19 cellular contexts compared by ENCODE assay signal in the genomic region with DNA sequence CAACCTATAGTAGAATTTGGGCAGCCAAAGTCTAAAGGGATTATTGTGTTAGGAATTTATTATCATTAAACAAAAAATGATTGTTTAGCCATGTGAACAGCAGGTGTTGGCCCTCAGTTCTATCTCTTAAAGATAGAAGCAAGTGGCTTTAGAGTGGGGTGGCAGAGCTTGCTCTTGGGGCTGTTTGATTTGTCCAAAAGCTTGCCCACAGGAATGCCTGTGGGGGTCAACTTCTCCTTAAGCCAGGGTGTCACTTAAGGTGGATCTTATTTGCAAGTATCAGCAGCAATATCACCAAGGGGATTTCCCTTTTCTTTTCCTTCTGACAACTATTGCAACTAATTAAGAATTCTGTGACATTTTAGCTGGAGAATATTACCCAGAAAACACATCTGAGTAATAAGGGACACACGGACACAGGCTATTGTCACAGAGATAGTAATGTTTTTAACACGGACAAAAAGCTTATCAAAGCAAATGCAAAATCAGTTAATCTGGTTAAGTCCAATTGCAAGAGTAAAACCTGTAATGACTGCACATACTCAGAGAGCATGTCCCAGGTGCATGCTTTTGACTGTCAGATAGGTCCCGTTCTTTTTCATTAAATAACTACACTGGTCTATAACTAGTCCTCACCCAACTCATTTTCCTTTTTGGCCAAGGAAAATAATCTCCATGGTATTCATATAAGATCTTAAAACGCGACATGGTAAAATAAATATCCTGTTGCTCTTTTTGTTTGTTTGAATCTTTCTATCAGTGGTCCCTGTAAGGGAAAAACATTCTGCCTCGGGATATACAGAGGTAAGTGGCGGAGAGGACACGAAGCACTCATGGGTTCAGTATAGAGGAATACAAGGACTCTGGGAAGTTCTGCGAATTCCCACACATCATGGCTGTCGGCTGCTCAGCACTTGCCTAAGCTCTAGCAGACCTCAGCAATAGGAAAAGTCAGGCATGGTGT.
A peak's percentile ranks its signal among the peaks of the same experiment; 100 is the strongest.
DNase-seq lines count a peak whose midpoint lies in the region; ATAC-seq and TF ChIP-seq lines count a peak whose summit lies in the region.
"Had no signal": no experiment of that assay in that cellular context is flagged by ENCODE, and none has a peak within 500 bp of the region (broad histone marks: within the 10 kb centered on the region; RNA-seq: fewer than 3 reads in every experiment).

No MANE protein-coding gene starts in this region.

- intact Hi-C loops in activated CD4-positive, alpha-beta memory T cell treated with anti-CD3 and anti-CD28 coated beads for 36 hours (cut with micrococcal nuclease), result loop anchor here (1.0 kb wide), 1 partner anchor 33 kb away; no protein-coding TSS in a partner anchor
- intact Hi-C loops in ascending aorta (cut with DNase I), result no loop called here

- no peak for TF ChIP-seq POLR2A in erythroblast (IDR thresholded peaks at IDR 0.05; ENCODE audit: low read length)

- TF ChIP-seq CTCF in ascending aorta (IDR thresholded peaks at IDR 0.05), result no peak

- H3K9me3 ChIP-seq in ascending aorta, result no peaks in the 10 kb centered on the region
- H3K9me3 ChIP-seq: thyroid gland had no signal

- POLR2A ChIA-PET in activated CD4-positive, alpha-beta memory T cell treated with anti-CD3 and anti-CD28 coated beads for 36 hours (lab: Charles Lee), result interaction anchor here (0.7 to 1.2 kb wide), 2 partner anchors 33 to 35 kb away, joined by 3 to 4 read pairs; no protein-coding TSS in a partner anchor
- POLR2A ChIA-PET in activated CD4-positive, alpha-beta memory T cell treated with anti-CD3 and anti-CD28 coated beads, Interleukin-2, amount 10 ng/mL, durations not matched to agents 7 days and 5 days (lab: Charles Lee), result no interaction called here

- no peaks in the 10 kb centered on the region for H3K27me3 ChIP-seq in ascending aorta
- H3K27me3 ChIP-seq: thyroid gland had no signal

- DNase-seq in activated CD4-positive, alpha-beta memory T cell treated with anti-CD3 and anti-CD28 coated beads for 36 hours, result no peak
- DNase-seq in activated CD4-positive, alpha-beta memory T cell treated with anti-CD3 and anti-CD28 coated beads, Interleukin-2, amount 10 ng/mL, durations not matched to agents 7 days and 5 days, result no peak
- DNase-seq in ascending aorta (ENCODE audit: low spot score in 2 of 2) (no peak), UCSD-AML1 (lab: John Stamatoyannopoulos, UW; ENCODE audit: unreplicated experiment) (no peak), iPS-NIHi7 (ENCODE audit: extremely low spot score) (no peak), erythroblast (lab: John Stamatoyannopoulos, UW) (no peak)
- DNase-seq: CD8-positive, alpha-beta memory T cell; H9; kidney glomerular epithelial cell; natural killer cell; NCI-H1694; NCI-H526 treated with DMSO at 0.1 percent for 48 hours; thyroid gland; WERI-Rb-1 had no signal

- peaks cover 36% of the 10 kb centered on the region for H3K4me1 Mint-ChIP-seq in activated CD4-positive, alpha-beta memory T cell treated with anti-CD3 and anti-CD28 coated beads for 36 hours (ENCODE audit: low read depth)
- H3K4me1 Mint-ChIP-seq in activated CD4-positive, alpha-beta memory T cell treated with anti-CD3 and anti-CD28 coated beads, Interleukin-2, amount 10 ng/mL, durations not matched to agents 7 days and 5 days, result no peaks in the 10 kb centered on the region
- peaks cover 21% of the 10 kb centered on the region for H3K4me1 Mint-ChIP-seq in stimulated activated memory B cell treated with anti-CD40 and anti-IgM and Interleukin-4, amounts not matched to agents 10 μg/mL and 1 μg/mL and 100 μg/mL, for 72 hours
- H3K4me1 Mint-ChIP-seq: CD8-positive, alpha-beta memory T cell; natural killer cell had no signal

- no peaks in the 10 kb centered on the region for H3K36me3 Mint-ChIP-seq in activated CD4-positive, alpha-beta memory T cell treated with anti-CD3 and anti-CD28 coated beads for 36 hours
- no peaks in the 10 kb centered on the region for H3K36me3 Mint-ChIP-seq in activated CD4-positive, alpha-beta memory T cell treated with anti-CD3 and anti-CD28 coated beads, Interleukin-2, amount 10 ng/mL, durations not matched to agents 7 days and 5 days (ENCODE audit: low read depth)
- no peaks in the 10 kb centered on the region for H3K36me3 Mint-ChIP-seq in stimulated activated memory B cell treated with anti-CD40 and anti-IgM and Interleukin-4, amounts not matched to agents 10 μg/mL and 1 μg/mL and 100 μg/mL, for 72 hours
- H3K36me3 Mint-ChIP-seq: activated naive CD8-positive, alpha-beta T cell; natural killer cell had no signal

- ATAC-seq in GM18520 (IDR thresholded peaks at IDR 0.05; ENCODE audit: unreplicated experiment), result peak; percentile 41
- peak; percentile 36 for ATAC-seq in stimulated activated memory B cell treated with anti-CD40 and anti-IgM and Interleukin-4, amounts not matched to agents 10 μg/mL and 1 μg/mL and 100 μg/mL, for 72 hours
- ATAC-seq: K562, natural killer cell, SK-N-SH treated with all-trans-retinoic acid at 6 μM for 48 hours had no signal

- peaks cover 6 to 21% of the 10 kb centered on the region in 2 donors for H3K4me1 ChIP-seq in ascending aorta
- H3K4me1 ChIP-seq: thyroid gland had no signal

- H3K27ac Mint-ChIP-seq in activated CD4-positive, alpha-beta memory T cell treated with anti-CD3 and anti-CD28 coated beads for 36 hours, result peak overlapping the region; percentile 21
- H3K27ac Mint-ChIP-seq in activated CD4-positive, alpha-beta memory T cell treated with anti-CD3 and anti-CD28 coated beads, Interleukin-2, amount 10 ng/mL, durations not matched to agents 7 days and 5 days, result no peak overlapping the region
- no peak overlapping the region for H3K27ac Mint-ChIP-seq in stimulated activated memory B cell treated with anti-CD40 and anti-IgM and Interleukin-4, amounts not matched to agents 10 μg/mL and 1 μg/mL and 100 μg/mL, for 72 hours
- H3K27ac Mint-ChIP-seq: activated naive CD8-positive, alpha-beta T cell; H9; natural killer cell had no signal

- H3K27me3 Mint-ChIP-seq in activated CD4-positive, alpha-beta memory T cell treated with anti-CD3 and anti-CD28 coated beads for 36 hours, result no peaks in the 10 kb centered on the region
- no peaks in the 10 kb centered on the region for H3K27me3 Mint-ChIP-seq in activated CD4-positive, alpha-beta memory T cell treated with anti-CD3 and anti-CD28 coated beads, Interleukin-2, amount 10 ng/mL, durations not matched to agents 7 days and 5 days
- H3K27me3 Mint-ChIP-seq in stimulated activated memory B cell treated with anti-CD40 and anti-IgM and Interleukin-4, amounts not matched to agents 10 μg/mL and 1 μg/mL and 100 μg/mL, for 72 hours, result no peaks in the 10 kb centered on the region
- H3K27me3 Mint-ChIP-seq: activated naive CD8-positive, alpha-beta T cell; CD8-positive, alpha-beta memory T cell had no signal

- peak overlapping the region; percentile 57 to 62 for H3K27ac ChIP-seq in ascending aorta
- H3K27ac ChIP-seq: WERI-Rb-1 had no signal

- no peaks in the 10 kb centered on the region for H3K36me3 ChIP-seq in ascending aorta
- H3K36me3 ChIP-seq: thyroid gland, WERI-Rb-1 had no signal

- H3K9me3 Mint-ChIP-seq in activated CD4-positive, alpha-beta memory T cell treated with anti-CD3 and anti-CD28 coated beads for 36 hours, result no peaks in the 10 kb centered on the region
- no peaks in the 10 kb centered on the region for H3K9me3 Mint-ChIP-seq in activated CD4-positive, alpha-beta memory T cell treated with anti-CD3 and anti-CD28 coated beads, Interleukin-2, amount 10 ng/mL, durations not matched to agents 7 days and 5 days
- no peaks in the 10 kb centered on the region for H3K9me3 Mint-ChIP-seq in stimulated activated memory B cell treated with anti-CD40 and anti-IgM and Interleukin-4, amounts not matched to agents 10 μg/mL and 1 μg/mL and 100 μg/mL, for 72 hours
- H3K9me3 Mint-ChIP-seq: CD8-positive, alpha-beta memory T cell; H9; natural killer cell had no signal

- CTCF ChIA-PET in activated CD4-positive, alpha-beta memory T cell treated with anti-CD3 and anti-CD28 coated beads for 36 hours (lab: Charles Lee), result interaction anchor here (2.1 kb wide), 1 partner anchor 103 kb away, joined by 6 read pairs; no protein-coding TSS in a partner anchor
- CTCF ChIA-PET in activated CD4-positive, alpha-beta memory T cell treated with anti-CD3 and anti-CD28 coated beads, Interleukin-2, amount 10 ng/mL, durations not matched to agents 7 days and 5 days (lab: Charles Lee), result interaction anchor here (0.7 kb wide), 1 partner anchor 391 kb away, joined by 3 read pairs; no protein-coding TSS in a partner anchor

- no peak overlapping the region for H3K4me3 ChIP-seq in ascending aorta
- H3K4me3 ChIP-seq: K562, thyroid gland had no signal

- H3K4me3 Mint-ChIP-seq in activated CD4-positive, alpha-beta memory T cell treated with anti-CD3 and anti-CD28 coated beads for 36 hours, result no peak overlapping the region
- no peak overlapping the region for H3K4me3 Mint-ChIP-seq in activated CD4-positive, alpha-beta memory T cell treated with anti-CD3 and anti-CD28 coated beads, Interleukin-2, amount 10 ng/mL, durations not matched to agents 7 days and 5 days
- no peak overlapping the region for H3K4me3 Mint-ChIP-seq in stimulated activated memory B cell treated with anti-CD40 and anti-IgM and Interleukin-4, amounts not matched to agents 10 μg/mL and 1 μg/mL and 100 μg/mL, for 72 hours
- H3K4me3 Mint-ChIP-seq: activated naive CD8-positive, alpha-beta T cell; CD8-positive, alpha-beta memory T cell; H9; natural killer cell had no signal
